Comparison of ENCODE assay signal across 1 cellular context in genomic region chr2:64650722-64651338, GRCh38.
TF ChIP-seq lines count a peak whose summit lies in the region.

No MANE protein-coding gene starts in this region.

TF ChIP-seq in K562, 482 proteins besides CTCF, POLR2A, EP300 and RAD21 (continued from another document):
- TF ChIP-seq TAF1 (IDR thresholded peaks at IDR 0.05; ENCODE audit: control insufficient read depth, extremely low read depth, insufficient read depth, low read length, severe bottlenecking) (no peak), ZNF740 (CRISPR knock-in tag; IDR thresholded peaks at IDR 0.05) (no peak), ZNF740 (tag; IDR thresholded peaks at IDR 0.05) (no peak), THRB (CRISPR knock-in tag; conservative IDR thresholded peaks at IDR 0.05) (no peak), GABPB2 (CRISPR knock-in tag; conservative IDR thresholded peaks at IDR 0.05) (no peak), FUS (optimal IDR thresholded peaks at IDR 0.05; ENCODE audit: low read depth, low read length) (no peak), NFE2 (IDR thresholded peaks at IDR 0.05; ENCODE audit: low read depth) (no peak), RCOR1 (IDR thresholded peaks at IDR 0.05; ENCODE audit: borderline replicate concordance in 1 of 2, low read depth in 2 of 2, low read length in 2 of 2) (no peak), ELF1 (tag; IDR thresholded peaks at IDR 0.05) (0 out of 2 replicates have a peak, but pooled peaks have one; percentile 5), FOXP1 (CRISPR knock-in tag; IDR thresholded peaks at IDR 0.05) (no peak), SMARCA5 (IDR thresholded peaks at IDR 0.05) (no peak), HMBOX1 (IDR thresholded peaks at IDR 0.05) (peak; percentile 33; the same call in 1 of the 2 replicates), CXXC5 (CRISPR knock-in tag; IDR thresholded peaks at IDR 0.05) (0 out of 2 replicates have a peak, but pooled peaks have one; percentile 27), NRF1 (conservative IDR thresholded peaks at IDR 0.05 in 1 of 2, IDR thresholded peaks at IDR 0.05 in 1 of 2) (peak; percentile 76 to 80), HIVEP1 (CRISPR knock-in tag; IDR thresholded peaks at IDR 0.05) (no peak), PML (IDR thresholded peaks at IDR 0.05; ENCODE audit: low read length) (no peak), BRF1 (IDR thresholded peaks at IDR 0.05; ENCODE audit: borderline replicate concordance, extremely low read depth, insufficient read length) (no peak)
